8 cellular contexts compared by ENCODE assay signal in the genomic region with DNA sequence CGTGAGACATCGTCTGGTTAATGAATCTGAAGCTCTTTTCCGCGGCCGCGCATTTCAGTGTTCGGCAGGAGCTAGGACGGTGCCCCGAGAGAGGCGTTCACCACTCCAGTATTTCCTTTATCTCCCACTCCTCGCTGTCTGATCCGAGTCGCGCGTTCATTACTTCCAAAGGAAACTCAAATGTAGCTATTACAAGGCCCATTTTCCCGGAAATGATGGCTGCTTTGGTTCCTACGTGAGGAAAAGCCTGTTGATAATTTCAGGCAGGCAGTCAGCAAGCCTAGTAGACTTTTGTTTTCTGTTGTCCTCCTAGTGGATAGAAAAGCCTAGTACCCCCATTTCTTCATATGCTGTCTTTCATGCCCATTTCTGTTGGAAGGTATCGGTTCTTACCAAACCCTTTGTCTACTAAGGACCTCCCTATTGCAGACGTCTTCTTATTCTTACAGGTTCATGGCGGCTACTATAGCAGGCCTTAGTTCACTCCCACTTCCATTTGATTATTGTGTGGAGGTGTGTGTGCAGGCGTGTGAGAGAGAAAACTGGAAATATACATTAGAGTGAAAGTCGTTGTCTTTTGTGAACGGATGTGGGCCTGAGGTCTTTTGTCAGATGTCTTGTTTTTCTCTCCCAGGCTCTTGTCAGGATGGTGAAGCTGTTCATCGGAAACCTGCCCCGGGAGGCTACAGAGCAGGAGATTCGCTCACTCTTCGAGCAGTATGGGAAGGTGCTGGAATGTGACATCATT. TPM values are rescaled to one million over a fixed set of nuclear protein-coding genes. Genes with fewer than 3 reads are reported as not detected.
A peak's percentile ranks its signal among the peaks of the same experiment; 100 is the strongest.
DNase-seq lines count a peak whose midpoint lies in the region; ATAC-seq and TF ChIP-seq lines count a peak whose summit lies in the region.

No MANE protein-coding gene starts in this region.

- WGBS in ectodermal cell, 2 experiments, result 9 to 15% methylated on average over 26 to 27 of the region's 27 CpGs

- TF ChIP-seq CTCF in A673 (conservative IDR thresholded peaks at IDR 0.05; ENCODE audit: low read depth, low read length) (no peak), GM12872 (IDR thresholded peaks at IDR 0.05; ENCODE audit: insufficient read depth, low read depth, low read length) (0 out of 3 replicates have a peak, but pooled peaks have one; percentile 11), mucosa of descending colon (IDR thresholded peaks at IDR 0.05) (no peak), vagina (IDR thresholded peaks at IDR 0.05) (no peak)

- peak; percentile 57 for DNase-seq in A673 (ENCODE audit: low spot score)
- no peak for DNase-seq in SK-N-MC (ENCODE audit: low read depth, low spot score)
- peak in 1 of 3 donors; percentile 55 for DNase-seq in mucosa of descending colon
- no peak for DNase-seq in vagina (ENCODE audit: extremely low spot score in 2 of 2)

- H3K27ac ChIP-seq in A673 (ENCODE audit: low read depth, low read length, poor library complexity, severe bottlenecking), result peak overlapping the region; percentile 95
- H3K27ac ChIP-seq in SK-N-MC, result peak overlapping the region; percentile 87
- peak overlapping the region; percentile 93 for H3K27ac ChIP-seq in ectodermal cell (ENCODE audit: insufficient read depth, low read depth, low read length, poor library complexity, severe bottlenecking)
- H3K27ac ChIP-seq in vagina, result peak overlapping the region; percentile 82

- H3K4me1 ChIP-seq in A673 (ENCODE audit: insufficient read depth, low read length, poor library complexity, severe bottlenecking) (peaks cover 44% of the 10 kb centered on the region), ectodermal cell (ENCODE audit: control insufficient read depth, insufficient read depth, low read length) (peaks cover 37% of the 10 kb centered on the region), mucosa of descending colon (ENCODE audit: low read depth) (peaks cover 55% of the 10 kb centered on the region), vagina (peaks cover 74% of the 10 kb centered on the region)

- POLR2A ChIA-PET in A673 (lab: Charles Lee; ENCODE audit: low non-redundant PET), result interaction anchor here (0.6 to 0.7 kb wide), 3 partner anchors 47 to 218 kb away, joined by 3 to 7 read pairs (median 3); no protein-coding TSS in a partner anchor

- intact Hi-C loops in A673 (cut with micrococcal nuclease; ENCODE audit: unreplicated experiment) (loop anchor here (2.0 kb wide), 1 partner anchor 22 kb away; a partner anchor contains a TSS), mucosa of descending colon (cut with DNase I, micrococcal nuclease) (no loop called here), vagina (cut with DNase I) (no loop called here)

- no peak for TF ChIP-seq POLR2A in vagina (IDR thresholded peaks at IDR 0.05)

- peak overlapping the region; percentile 92 for H3K9ac ChIP-seq in SK-N-MC (ENCODE audit: insufficient read length)

- CTCF ChIA-PET in A673 (lab: Charles Lee), result interaction anchor here (0.7 kb wide), 1 partner anchor 173 kb away, joined by 3 read pairs; a partner anchor contains a TSS

- ATAC-seq in mucosa of descending colon (peak; percentile 1), HG03135 (IDR thresholded peaks at IDR 0.05; ENCODE audit: unreplicated experiment) (no peak), GM21526 (IDR thresholded peaks at IDR 0.05; ENCODE audit: low FRiP score, unreplicated experiment) (no peak)

- H3K27me3 ChIP-seq in A673 (replicated peaks; ENCODE audit: insufficient read depth, low read depth, low read length, poor library complexity), result no peaks in the 10 kb centered on the region
- no peaks in the 10 kb centered on the region for H3K27me3 ChIP-seq in ectodermal cell (ENCODE audit: control insufficient read depth, insufficient read depth, low read length, poor library complexity, severe bottlenecking)
- no peaks in the 10 kb centered on the region for H3K27me3 ChIP-seq in vagina

- H3K4me3 ChIP-seq in A673 (ENCODE audit: low read depth, low read length, poor library complexity, severe bottlenecking) (peak overlapping the region; percentile 67), SK-N-MC (peak overlapping the region; percentile 92), ectodermal cell (ENCODE audit: insufficient read depth, low read depth, low read length) (peak overlapping the region; percentile 79), mucosa of descending colon (peak overlapping the region; percentile 76), vagina (peak overlapping the region; percentile 77 to 97)

- peaks cover 60% of the 10 kb centered on the region for H3K36me3 ChIP-seq in A673 (ENCODE audit: insufficient read depth, low read length, poor library complexity, severe bottlenecking)
- H3K36me3 ChIP-seq in SK-N-MC (ENCODE audit: insufficient read depth, low read length), result peaks cover 61% of the 10 kb centered on the region
- H3K36me3 ChIP-seq in ectodermal cell (ENCODE audit: control insufficient read depth, insufficient read depth, low read length), result peaks cover 33% of the 10 kb centered on the region
- peaks cover 3% of the 10 kb centered on the region for H3K36me3 ChIP-seq in mucosa of descending colon (ENCODE audit: low read depth)
- peaks cover 0 to 38% of the 10 kb centered on the region in 2 donors for H3K36me3 ChIP-seq in vagina

- BruUV-seq in A673 (replicated peaks; lab: Mats Ljungman, UMichigan), result TSS peak; percentile 49

- H3K9me3 ChIP-seq in A673 (ENCODE audit: low read depth, low read length, poor library complexity, severe bottlenecking), result no peaks in the 10 kb centered on the region
- no peaks in the 10 kb centered on the region for H3K9me3 ChIP-seq in SK-N-MC (ENCODE audit: low read depth, low read length)
- H3K9me3 ChIP-seq in ectodermal cell (ENCODE audit: control insufficient read depth, low read length), result no peaks in the 10 kb centered on the region
- H3K9me3 ChIP-seq in mucosa of descending colon, result no peaks in the 10 kb centered on the region
- H3K9me3 ChIP-seq in vagina, result no peaks in the 10 kb centered on the region

RNA-seq across cellular contexts. Expression of a gene that starts 0.7 kb away (rescaled TPM):
- total RNA-seq in A673 (2021) (238 and 245 TPM in 2 replicates), mucosa of descending colon (100 to 1,000 TPM; 101 to 125 (median 104) TPM), vagina (61.1 TPM)
- polyA plus RNA-seq in ectodermal cell (2013, experiment 1 of 4), result 228 TPM
- polyA plus RNA-seq in ectodermal cell (2013, experiment 2 of 4), result 223 TPM
- 188 TPM for polyA plus RNA-seq in ectodermal cell (2013, experiment 3 of 4)
- 230 TPM for polyA plus RNA-seq in ectodermal cell (2013, experiment 4 of 4)

RNA-seq across cellular contexts. Expression of a gene that starts 22.8 kb away (rescaled TPM):
- total RNA-seq in A673 (2021), result 152 and 162 TPM in 2 replicates
- polyA plus RNA-seq in ectodermal cell (2013, experiment 1 of 4), result 98.4 TPM
- polyA plus RNA-seq in ectodermal cell (2013, experiment 2 of 4), result 96.9 TPM
- 55.0 TPM for polyA plus RNA-seq in ectodermal cell (2013, experiment 3 of 4)
- 59.7 TPM for polyA plus RNA-seq in ectodermal cell (2013, experiment 4 of 4)
- 10 to 100 TPM; 63.8 to 87.0 (median 72.6) TPM for total RNA-seq in mucosa of descending colon
- total RNA-seq in vagina, result 34.9 TPM

RNA-seq across cellular contexts. Expression of a gene that starts 38.4 kb away (rescaled TPM):
- total RNA-seq in A673 (2021) (35.0 and 40.5 TPM in 2 replicates), mucosa of descending colon (10 to 100 TPM; 16.7 to 22.7 (median 16.7) TPM), vagina (17.4 TPM)
- polyA plus RNA-seq in ectodermal cell (2013, experiment 1 of 4), result 48.5 TPM
- polyA plus RNA-seq in ectodermal cell (2013, experiment 2 of 4), result 46.7 TPM
- 41.7 TPM for polyA plus RNA-seq in ectodermal cell (2013, experiment 3 of 4)
- polyA plus RNA-seq in ectodermal cell (2013, experiment 4 of 4), result 48.1 TPM

RNA-seq across cellular contexts. Expression of a gene that starts 46.3 kb away (rescaled TPM):
- total RNA-seq in A673 (2021) (43.8 and 56.8 TPM in 2 replicates), mucosa of descending colon (10 to 100 TPM; 34.9 to 50.7 (median 42.2) TPM), vagina (42.5 TPM)
- 46.7 TPM for polyA plus RNA-seq in ectodermal cell (2013, experiment 1 of 4)
- polyA plus RNA-seq in ectodermal cell (2013, experiment 2 of 4), result 48.5 TPM
- 50.9 TPM for polyA plus RNA-seq in ectodermal cell (2013, experiment 3 of 4)
- polyA plus RNA-seq in ectodermal cell (2013, experiment 4 of 4), result 56.3 TPM

RNA-seq across cellular contexts. Expression of a gene that starts 46.4 kb away (rescaled TPM):
- total RNA-seq in A673 (2021), result 0.90 and 1.1 TPM in 2 replicates
- polyA plus RNA-seq in ectodermal cell (2013, experiment 1 of 4), result 0.70 TPM
- 0.52 TPM for polyA plus RNA-seq in ectodermal cell (2013, experiment 2 of 4)
- polyA plus RNA-seq in ectodermal cell (2013, experiment 3 of 4), result 0.43 TPM
- 0.53 TPM for polyA plus RNA-seq in ectodermal cell (2013, experiment 4 of 4)
- total RNA-seq in mucosa of descending colon, result under 1 TPM; 0.32 to 0.63 (median 0.58) TPM
- 0.74 TPM for total RNA-seq in vagina
